Comparison of ENCODE assay signal across 14 cellular contexts in genomic region chr2:42881732-42882131, GRCh38.
A peak's percentile ranks its signal among the peaks of the same experiment; 100 is the strongest.
DNase-seq lines count a peak whose midpoint lies in the region; ATAC-seq and TF ChIP-seq lines count a peak whose summit lies in the region.
"Had no signal": no experiment of that assay in that cellular context is flagged by ENCODE, and none has a peak within 500 bp of the region (broad histone marks: within the 10 kb centered on the region; RNA-seq: fewer than 3 reads in every experiment).

No MANE protein-coding gene starts in this region.

- no peak for TF ChIP-seq CTCF in mucosa of descending colon (IDR thresholded peaks at IDR 0.05)

- no peak overlapping the region for H3K4me3 ChIP-seq in mucosa of descending colon
- H3K4me3 ChIP-seq: hepatocyte had no signal

- intact Hi-C loops in activated CD4-positive, alpha-beta memory T cell treated with anti-CD3 and anti-CD28 coated beads for 36 hours (cut with micrococcal nuclease) = no loop called here
- intact Hi-C loops in mucosa of descending colon (cut with DNase I, micrococcal nuclease) = no loop called here

- POLR2A ChIA-PET in activated CD4-positive, alpha-beta memory T cell treated with anti-CD3 and anti-CD28 coated beads for 36 hours (lab: Charles Lee) = no interaction called here
- POLR2A ChIA-PET in activated CD4-positive, alpha-beta memory T cell treated with anti-CD3 and anti-CD28 coated beads, Interleukin-2, amount 10 ng/mL, durations not matched to agents 7 days and 5 days (lab: Charles Lee) = no interaction called here

- no peaks in the 10 kb centered on the region for H3K36me3 Mint-ChIP-seq in activated CD4-positive, alpha-beta memory T cell treated with anti-CD3 and anti-CD28 coated beads for 36 hours
- H3K36me3 Mint-ChIP-seq in activated CD4-positive, alpha-beta memory T cell treated with anti-CD3 and anti-CD28 coated beads, Interleukin-2, amount 10 ng/mL, durations not matched to agents 7 days and 5 days (ENCODE audit: low read depth) = no peaks in the 10 kb centered on the region
- H3K36me3 Mint-ChIP-seq in activated naive CD8-positive, alpha-beta T cell treated with anti-CD3 and anti-CD28 coated beads, Interleukin-2, amount 50 U/mL, for 24 hours (ENCODE audit: low read depth) = no peaks in the 10 kb centered on the region
- H3K36me3 Mint-ChIP-seq: brain, memory B cell had no signal

- no peaks in the 10 kb centered on the region for H3K4me1 ChIP-seq in mucosa of descending colon (ENCODE audit: low read depth)

- H3K36me3 ChIP-seq in mucosa of descending colon (ENCODE audit: low read depth) = no peaks in the 10 kb centered on the region

- H3K9me3 ChIP-seq in mucosa of descending colon = no peaks in the 10 kb centered on the region

- CTCF ChIA-PET in activated CD4-positive, alpha-beta memory T cell treated with anti-CD3 and anti-CD28 coated beads for 36 hours (lab: Charles Lee) = interaction anchor here (0.6 kb wide), 1 partner anchor 69 kb away, joined by 3 read pairs; no protein-coding TSS in a partner anchor
- CTCF ChIA-PET in activated CD4-positive, alpha-beta memory T cell treated with anti-CD3 and anti-CD28 coated beads, Interleukin-2, amount 10 ng/mL, durations not matched to agents 7 days and 5 days (lab: Charles Lee) = no interaction called here

- peak; percentile 52 for ATAC-seq in activated naive CD8-positive, alpha-beta T cell treated with anti-CD3 and anti-CD28 coated beads, Interleukin-2, amount 50 U/mL, for 24 hours
- peak; percentile 49 for ATAC-seq in mucosa of descending colon
- no peak for ATAC-seq in HG03045 (IDR thresholded peaks at IDR 0.05; ENCODE audit: unreplicated experiment)

- no peaks in the 10 kb centered on the region for H3K9me3 Mint-ChIP-seq in activated CD4-positive, alpha-beta memory T cell treated with anti-CD3 and anti-CD28 coated beads for 36 hours
- H3K9me3 Mint-ChIP-seq in activated CD4-positive, alpha-beta memory T cell treated with anti-CD3 and anti-CD28 coated beads, Interleukin-2, amount 10 ng/mL, durations not matched to agents 7 days and 5 days = no peaks in the 10 kb centered on the region
- H3K9me3 Mint-ChIP-seq in activated naive CD8-positive, alpha-beta T cell treated with anti-CD3 and anti-CD28 coated beads, Interleukin-2, amount 50 U/mL, for 24 hours = no peaks in the 10 kb centered on the region
- H3K9me3 Mint-ChIP-seq: memory B cell had no signal

- H3K4me1 Mint-ChIP-seq in activated CD4-positive, alpha-beta memory T cell treated with anti-CD3 and anti-CD28 coated beads for 36 hours (ENCODE audit: low read depth) = peaks cover 28% of the 10 kb centered on the region
- peaks cover 7% of the 10 kb centered on the region for H3K4me1 Mint-ChIP-seq in activated CD4-positive, alpha-beta memory T cell treated with anti-CD3 and anti-CD28 coated beads, Interleukin-2, amount 10 ng/mL, durations not matched to agents 7 days and 5 days
- H3K4me1 Mint-ChIP-seq in activated naive CD8-positive, alpha-beta T cell treated with anti-CD3 and anti-CD28 coated beads, Interleukin-2, amount 50 U/mL, for 24 hours = peaks cover 33% of the 10 kb centered on the region
- H3K4me1 Mint-ChIP-seq: memory B cell had no signal

- DNase-seq in activated CD4-positive, alpha-beta memory T cell treated with anti-CD3 and anti-CD28 coated beads for 36 hours = peak; percentile 53
- no peak for DNase-seq in activated CD4-positive, alpha-beta memory T cell treated with anti-CD3 and anti-CD28 coated beads, Interleukin-2, amount 10 ng/mL, durations not matched to agents 7 days and 5 days
- DNase-seq in HS-5 (ENCODE audit: low read depth) (peak; percentile 59), mucosa of descending colon (no peak), DMS79 (lab: John Stamatoyannopoulos, UW) (no peak), OCI-M2 (lab: John Stamatoyannopoulos, UW; ENCODE audit: unreplicated experiment) (no peak)
- DNase-seq in activated naive CD8-positive, alpha-beta T cell treated with anti-CD3 and anti-CD28 coated beads, Interleukin-2, amount 50 U/mL, for 24 hours = no peak
- DNase-seq: NCI-H2171 treated with DMSO at 0.1 percent for 48 hours, occipital lobe, OCI-M1 had no signal

- H3K27ac Mint-ChIP-seq in activated CD4-positive, alpha-beta memory T cell treated with anti-CD3 and anti-CD28 coated beads for 36 hours = no peak overlapping the region
- H3K27ac Mint-ChIP-seq in activated CD4-positive, alpha-beta memory T cell treated with anti-CD3 and anti-CD28 coated beads, Interleukin-2, amount 10 ng/mL, durations not matched to agents 7 days and 5 days = no peak overlapping the region
- H3K27ac Mint-ChIP-seq in activated naive CD8-positive, alpha-beta T cell treated with anti-CD3 and anti-CD28 coated beads, Interleukin-2, amount 50 U/mL, for 24 hours = no peak overlapping the region
- H3K27ac Mint-ChIP-seq: memory B cell had no signal

- no peaks in the 10 kb centered on the region for H3K27me3 Mint-ChIP-seq in activated CD4-positive, alpha-beta memory T cell treated with anti-CD3 and anti-CD28 coated beads for 36 hours
- no peaks in the 10 kb centered on the region for H3K27me3 Mint-ChIP-seq in activated CD4-positive, alpha-beta memory T cell treated with anti-CD3 and anti-CD28 coated beads, Interleukin-2, amount 10 ng/mL, durations not matched to agents 7 days and 5 days
- H3K27me3 Mint-ChIP-seq in activated naive CD8-positive, alpha-beta T cell treated with anti-CD3 and anti-CD28 coated beads, Interleukin-2, amount 50 U/mL, for 24 hours = no peaks in the 10 kb centered on the region
- H3K27me3 Mint-ChIP-seq: memory B cell had no signal

- H3K4me3 Mint-ChIP-seq in activated CD4-positive, alpha-beta memory T cell treated with anti-CD3 and anti-CD28 coated beads for 36 hours = no peak overlapping the region
- H3K4me3 Mint-ChIP-seq in activated CD4-positive, alpha-beta memory T cell treated with anti-CD3 and anti-CD28 coated beads, Interleukin-2, amount 10 ng/mL, durations not matched to agents 7 days and 5 days = no peak overlapping the region
- no peak overlapping the region for H3K4me3 Mint-ChIP-seq in activated naive CD8-positive, alpha-beta T cell treated with anti-CD3 and anti-CD28 coated beads, Interleukin-2, amount 50 U/mL, for 24 hours
- H3K4me3 Mint-ChIP-seq: brain, memory B cell had no signal

Comparison
In these comparisons a context has a peak if more than half of its experiments do, and no peak if none do; other contexts are left out.
1. DNase-seq: peak in activated CD4-positive, alpha-beta memory T cell treated with anti-CD3 and anti-CD28 coated beads for 36 hours (single experiment) and HS-5 (single experiment); none in activated CD4-positive, alpha-beta memory T cell treated with anti-CD3 and anti-CD28 coated beads, Interleukin-2, amount 10 ng/mL, durations not matched to agents 7 days and 5 days (single experiment), activated naive CD8-positive, alpha-beta T cell treated with anti-CD3 and anti-CD28 coated beads, Interleukin-2, amount 50 U/mL, for 24 hours (single experiment), mucosa of descending colon (0 of 3), DMS79 (single experiment) and OCI-M2 (single experiment).